Comparison of ENCODE assay signal across 15 cellular contexts in genomic region chr10:15661574-15661973, GRCh38. TPM values are rescaled to one million over a fixed set of nuclear protein-coding genes. Genes with fewer than 3 reads are reported as not detected.
"Had no signal": no experiment of that assay in that cellular context is flagged by ENCODE, and none has a peak within 500 bp of the region (broad histone marks: within the 10 kb centered on the region; RNA-seq: fewer than 3 reads in every experiment).

No MANE protein-coding gene starts in this region.

- H3K4me1 Mint-ChIP-seq: naive thymus-derived CD4-positive, alpha-beta T cell; stimulated activated effector memory CD8-positive, alpha-beta T cell treated with anti-CD3 and anti-CD28 coated beads, Interleukin-12 subunit alpha, Interleukin-12 subunit beta, amount 100 ng/mL, for 72 hours had no signal

- H3K27me3 ChIP-seq: adrenal gland, cardiac muscle cell, dorsolateral prefrontal cortex, pancreas, sigmoid colon, upper lobe of left lung had no signal

- DNase-seq: activated CD4-positive, alpha-beta T cell treated with anti-CD3 and anti-CD28 coated beads, Interleukin-2, amount 50 U/mL, for 4 hours; activated gamma-delta T cell; adrenal gland; dorsolateral prefrontal cortex; mesenchymal stem cell; naive thymus-derived CD4-positive, alpha-beta T cell; pancreas; sigmoid colon; stimulated activated CD4-positive, alpha-beta T cell treated with anti-CD3 and anti-CD28 coated beads, Interleukin-4, amount 100 ng/mL, for 24 hours; T-helper 2 cell had no signal

- ATAC-seq: activated naive CD4-positive, alpha-beta T cell treated with anti-CD3 and anti-CD28 coated beads, Interleukin-2, amount 50 U/mL, for 72 hours; naive thymus-derived CD4-positive, alpha-beta T cell; pancreas; stimulated activated effector memory CD8-positive, alpha-beta T cell treated with anti-CD3 and anti-CD28 coated beads, Interleukin-12 subunit alpha, Interleukin-12 subunit beta, amount 100 ng/mL, for 72 hours had no signal

- H3K4me3 Mint-ChIP-seq: naive thymus-derived CD4-positive, alpha-beta T cell; stimulated activated effector memory CD8-positive, alpha-beta T cell treated with anti-CD3 and anti-CD28 coated beads, Interleukin-12 subunit alpha, Interleukin-12 subunit beta, amount 100 ng/mL, for 72 hours had no signal

- H3K36me3 Mint-ChIP-seq: activated naive CD4-positive, alpha-beta T cell treated with anti-CD3 and anti-CD28 coated beads, Interleukin-2, amount 50 U/mL, for 72 hours; naive thymus-derived CD4-positive, alpha-beta T cell; stimulated activated effector memory CD8-positive, alpha-beta T cell treated with anti-CD3 and anti-CD28 coated beads, Interleukin-12 subunit alpha, Interleukin-12 subunit beta, amount 100 ng/mL, for 72 hours had no signal

- H3K27ac Mint-ChIP-seq: activated naive CD4-positive, alpha-beta T cell treated with anti-CD3 and anti-CD28 coated beads, Interleukin-2, amount 50 U/mL, for 72 hours; naive thymus-derived CD4-positive, alpha-beta T cell; stimulated activated effector memory CD8-positive, alpha-beta T cell treated with anti-CD3 and anti-CD28 coated beads, Interleukin-12 subunit alpha, Interleukin-12 subunit beta, amount 100 ng/mL, for 72 hours had no signal

- H3K4me3 ChIP-seq: adrenal gland, cardiac muscle cell, dorsolateral prefrontal cortex, pancreas, sigmoid colon, thoracic aorta, upper lobe of left lung had no signal

- H3K36me3 ChIP-seq: adrenal gland, cardiac muscle cell, pancreas, sigmoid colon, upper lobe of left lung had no signal

- H3K9me3 ChIP-seq: adrenal gland, pancreas, sigmoid colon, thoracic aorta, upper lobe of left lung had no signal

- H3K9me3 Mint-ChIP-seq: activated naive CD4-positive, alpha-beta T cell treated with anti-CD3 and anti-CD28 coated beads, Interleukin-2, amount 50 U/mL, for 72 hours; stimulated activated effector memory CD8-positive, alpha-beta T cell treated with anti-CD3 and anti-CD28 coated beads, Interleukin-12 subunit alpha, Interleukin-12 subunit beta, amount 100 ng/mL, for 72 hours had no signal

RNA-seq across cellular contexts. Expression of gene ITGA8, which starts 58.1 kb away (rescaled TPM):
- total RNA-seq: activated naive CD4-positive, alpha-beta T cell treated with anti-CD3 and anti-CD28 coated beads, Interleukin-2, amount 50 U/mL, for 72 hours; naive thymus-derived CD4-positive, alpha-beta T cell had no signal
